Comparison of ENCODE assay signal across 18 cellular contexts in the genomic region with DNA sequence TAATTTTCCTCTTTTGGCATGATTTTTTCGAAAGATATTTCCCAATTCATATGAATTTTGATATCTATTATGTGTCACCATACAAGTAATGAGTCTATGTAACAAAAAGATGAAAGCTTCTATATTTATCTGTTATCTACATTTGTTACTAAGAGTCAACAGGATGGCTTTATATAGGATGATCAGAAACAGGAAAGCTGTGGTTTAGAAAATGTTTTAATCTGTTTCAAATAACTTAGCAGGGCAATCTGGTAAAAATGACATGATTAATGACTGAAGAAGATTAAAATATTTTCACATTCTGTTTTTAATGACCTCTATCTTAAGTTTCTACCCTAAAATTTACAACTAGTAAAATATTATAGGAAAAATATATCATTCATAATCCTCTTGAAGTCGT.
DNase-seq lines count a peak whose midpoint lies in the region; ATAC-seq, FAIRE-seq and TF ChIP-seq lines count a peak whose summit lies in the region.
"Had no signal": no experiment of that assay in that cellular context is flagged by ENCODE, and none has a peak within 500 bp of the region (broad histone marks: within the 10 kb centered on the region; RNA-seq: fewer than 3 reads in every experiment).

No MANE protein-coding gene starts in this region.

- ATAC-seq in A549 (no peak), GM19452 (IDR thresholded peaks at IDR 0.05; ENCODE audit: unreplicated experiment) (no peak)
- ATAC-seq: K562 had no signal

- H3K9me3 ChIP-seq in A549, result no peaks in the 10 kb centered on the region
- H3K9me3 ChIP-seq in SK-N-MC (ENCODE audit: low read depth, low read length), result no peaks in the 10 kb centered on the region

- POLR2A ChIA-PET in A549 (lab: Yijun Ruan, JAX), result no interaction called here

- FAIRE-seq in A549 (lab: Jason Lieb, UNC), result peak; percentile 54
- FAIRE-seq: GM12891, GM19239, K562 had no signal

- CTCF ChIA-PET in A549 (lab: Yijun Ruan, JAX), result interaction anchor here (1.3 kb wide), 1 partner anchor 674 kb away, joined by 3 read pairs; no protein-coding TSS in a partner anchor

- no peak for TF ChIP-seq CTCF in A549 (IDR thresholded peaks at IDR 0.05)
- no peak for TF ChIP-seq CTCF in fibroblast of villous mesenchyme (IDR thresholded peaks at IDR 0.05; ENCODE audit: insufficient read depth, low read depth, low read length)

- H3K27ac ChIP-seq in A549 (no peak overlapping the region), SK-N-MC (peak overlapping the region; percentile 76)
- H3K27ac ChIP-seq: HL-60 had no signal

- DNase-seq in A549 (ENCODE audit: low read depth in 1 of 2, low spot score in 1 of 2), result no peak
- peak; percentile 5 for DNase-seq in COLO829 (ENCODE audit: low spot score)
- DNase-seq in SK-N-MC (ENCODE audit: low read depth, low spot score), result peak; percentile 39
- peak; percentile 37 for DNase-seq in fibroblast of villous mesenchyme (ENCODE audit: low read depth)
- no peak for DNase-seq in Ammon's horn (ENCODE audit: low spot score)
- no peak for DNase-seq in NCI-H446 (lab: John Stamatoyannopoulos, UW)
- DNase-seq in activated T-cell treated with anti-CD3 and anti-CD28 coated beads for 4 hours, result no peak
- DNase-seq: 8988T; Calu3; CD4-positive, CD25-positive, alpha-beta regulatory T cell; DMS79; HCEC 1CT had no signal

- TF ChIP-seq RAD21 in A549 (conservative IDR thresholded peaks at IDR 0.05 in 1 of 2, IDR thresholded peaks at IDR 0.05 in 1 of 2), result no peak

- TF ChIP-seq EP300 in A549 (IDR thresholded peaks at IDR 0.05), result no peak

- H3K4me2 ChIP-seq in A549, result no peak overlapping the region

- no peak overlapping the region for H3K4me3 ChIP-seq in A549
- no peak overlapping the region for H3K4me3 ChIP-seq in SK-N-MC
- no peak overlapping the region for H3K4me3 ChIP-seq in fibroblast of villous mesenchyme (ENCODE audit: low read depth, low read length)
- H3K4me3 ChIP-seq: BLaER1 treated with 17β-estradiol and CSF1 and Interleukin-3, amounts not matched to agents 10 nM and 100 nM; K562 had no signal

- WGBS in A549 (ENCODE audit: missing lambda C conversion rate), result 65% methylated on average over 2 of the region's 2 CpGs

- no peak for TF ChIP-seq POLR2A in A549 (IDR thresholded peaks at IDR 0.05; ENCODE audit: low read length)

- no peaks in the 10 kb centered on the region for H3K36me3 ChIP-seq in SK-N-MC (ENCODE audit: insufficient read depth, low read length)
- H3K36me3 ChIP-seq: BLaER1 treated with 17β-estradiol and CSF1 and Interleukin-3, amounts not matched to agents 10 nM and 100 nM had no signal

- no peak overlapping the region for H3K9ac ChIP-seq in SK-N-MC (ENCODE audit: insufficient read length)

- H3K4me1 ChIP-seq in A549, result peaks cover 6% of the 10 kb centered on the region; the same call in 1 of the 3 replicates

TF ChIP-seq in A549, 52 proteins besides CTCF, POLR2A, EP300 and RAD21:
- TF ChIP-seq MYC (IDR thresholded peaks at IDR 0.05; ENCODE audit: borderline replicate concordance, low read length) (no peak), RFX5 (IDR thresholded peaks at IDR 0.05) (no peak), NPAS2 (CRISPR knock-in tag; IDR thresholded peaks at IDR 0.05; ENCODE audit: borderline replicate concordance) (no peak), CEBPB (IDR thresholded peaks at IDR 0.05) (no peak), JUN (IDR thresholded peaks at IDR 0.05) (no peak), MAFK (IDR thresholded peaks at IDR 0.05; ENCODE audit: partially characterized antibody) (no peak), HEYL (CRISPR knock-in tag; IDR thresholded peaks at IDR 0.05) (no peak), JUNB (IDR thresholded peaks at IDR 0.05) (no peak), FOXS1 (CRISPR knock-in tag; IDR thresholded peaks at IDR 0.05) (no peak)
- TF ChIP-seq, protein P1, sequence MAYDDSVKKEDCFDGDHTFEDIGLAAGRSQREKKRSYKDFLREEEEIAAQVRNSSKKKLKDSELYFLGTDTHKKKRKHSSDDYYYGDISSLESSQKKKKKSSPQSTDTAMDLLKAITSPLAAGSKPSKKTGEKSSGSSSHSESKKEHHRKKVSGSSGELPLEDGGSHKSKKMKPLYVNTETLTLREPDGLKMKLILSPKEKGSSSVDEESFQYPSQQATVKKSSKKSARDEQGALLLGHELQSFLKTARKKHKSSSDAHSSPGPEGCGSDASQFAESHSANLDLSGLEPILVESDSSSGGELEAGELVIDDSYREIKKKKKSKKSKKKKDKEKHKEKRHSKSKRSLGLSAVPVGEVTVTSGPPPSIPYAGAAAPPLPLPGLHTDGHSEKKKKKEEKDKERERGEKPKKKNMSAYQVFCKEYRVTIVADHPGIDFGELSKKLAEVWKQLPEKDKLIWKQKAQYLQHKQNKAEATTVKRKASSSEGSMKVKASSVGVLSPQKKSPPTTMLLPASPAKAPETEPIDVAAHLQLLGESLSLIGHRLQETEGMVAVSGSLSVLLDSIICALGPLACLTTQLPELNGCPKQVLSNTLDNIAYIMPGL (CRISPR knock-in tag; IDR thresholded peaks at IDR 0.05; ENCODE audit: borderline replicate concordance), result no peak

Comparison
In these comparisons a context has a peak if more than half of its experiments do, and no peak if none do; other contexts are left out.
1. DNase-seq: peak in COLO829 (single experiment), SK-N-MC (single experiment) and fibroblast of villous mesenchyme (single experiment); none in A549 (0 of 2), Ammon's horn (single experiment), NCI-H446 (0 of 2) and activated T-cell treated with anti-CD3 and anti-CD28 coated beads for 4 hours (single experiment).